ENCODE assay signal across 8 cellular contexts in genomic region chr14:49971156-49972141, GRCh38.
DNase-seq lines count a peak whose midpoint lies in the region; ATAC-seq and TF ChIP-seq lines count a peak whose summit lies in the region.

No MANE protein-coding gene starts in this region.

- H3K27ac Mint-ChIP-seq in T-cell, result peak overlapping the region; percentile 92 to 99

- POLR2A ChIA-PET in T-cell (lab: Charles Lee), result interaction anchor here (0.5 to 3.2 kb wide), 18 partner anchors 9 to 144 kb away, joined by 3 to 13 read pairs (median 5); partner anchors contain the start of genes ARF6 (in 1 of the 2) and VCPKMT (in 1 of the 2)

- H3K36me3 ChIP-seq in colonic mucosa, result no peaks in the 10 kb centered on the region
- H3K36me3 ChIP-seq in neuron (ENCODE audit: insufficient read depth, low read length), result no peaks in the 10 kb centered on the region

- ATAC-seq in GM19455 (IDR thresholded peaks at IDR 0.05; ENCODE audit: unreplicated experiment), result peak; percentile 92
- peak; percentile 92 for ATAC-seq in HG03442 (IDR thresholded peaks at IDR 0.05; ENCODE audit: unreplicated experiment)
- peak; percentile 86 to 91 (median 89) for ATAC-seq in T-cell (replicated peaks in 1 of 4)

- no peak for TF ChIP-seq CTCF in colonic mucosa (IDR thresholded peaks at IDR 0.05)

- H3K4me3 ChIP-seq in colonic mucosa (no peak overlapping the region), neuron (ENCODE audit: low read length) (no peak overlapping the region)

- no peaks in the 10 kb centered on the region for H3K27me3 Mint-ChIP-seq in T-cell

- H3K4me3 Mint-ChIP-seq in T-cell, result peak overlapping the region; percentile 58 to 88 (median 75)

- peak overlapping the region; percentile 94 for H3K27ac ChIP-seq in colonic mucosa

- H3K27me3 ChIP-seq in colonic mucosa (no peaks in the 10 kb centered on the region), neuron (ENCODE audit: insufficient read depth, low read length) (no peaks in the 10 kb centered on the region)

- DNase-seq in DMS153 treated with DMSO at 0.1 percent for 48 hours (lab: John Stamatoyannopoulos, UW; ENCODE audit: unreplicated experiment) (peak; percentile 50), T-cell (peak in 31 of 34 experiments; percentile 26 to 81 (median 60)), colonic mucosa (peak; percentile 65), AG08395 (ENCODE audit: low spot score) (no peak), mucosa of gallbladder (ENCODE audit: low spot score) (no peak)

- H3K4me1 ChIP-seq in colonic mucosa (peaks cover 17% of the 10 kb centered on the region), neuron (ENCODE audit: insufficient read depth, low read length) (peaks cover 12% of the 10 kb centered on the region)

- H3K9ac ChIP-seq in colonic mucosa (ENCODE audit: low read depth in 2 of 2, low read length in 2 of 2), result peak overlapping the region in 1 of 2 donors; percentile 36

- CTCF ChIA-PET in T-cell (lab: Charles Lee), result interaction anchor here (0.6 to 3.0 kb wide), 21 partner anchors 8 to 889 kb away, joined by 3 to 11 read pairs (median 3); partner anchors contain the start of genes ARF6 (in 2 of the 2) and NEMF (in 1 of the 2)

- intact Hi-C loops in colonic mucosa (cut with DNase I), result loop anchor here (10.0 kb wide), 1 partner anchor 107 kb away; no protein-coding TSS in a partner anchor

- H3K4me1 Mint-ChIP-seq in T-cell, result peaks cover 58 to 70% (median 62%) of the 10 kb centered on the region in 3 donors

- no peaks in the 10 kb centered on the region for H3K9me3 Mint-ChIP-seq in T-cell

- no peaks in the 10 kb centered on the region for H3K36me3 Mint-ChIP-seq in T-cell

- peak overlapping the region; percentile 24 for H2AFZ ChIP-seq in neuron (ENCODE audit: low read depth, low read length)

- H3K9me3 ChIP-seq in colonic mucosa, result no peaks in the 10 kb centered on the region
- no peaks in the 10 kb centered on the region for H3K9me3 ChIP-seq in neuron (ENCODE audit: low read length)

Comparison
In these comparisons a context has a peak if more than half of its experiments do, and no peak if none do; other contexts are left out.
1. DNase-seq: peak in DMS153 treated with DMSO at 0.1 percent for 48 hours (single experiment), T-cell (31 of 34) and colonic mucosa (single experiment); none in AG08395 (single experiment) and mucosa of gallbladder (single experiment).
2. Peak in every context shown above with its lines, with median percentiles within 50 percentile points of each other: ATAC-seq.